ENCODE assay signal across 20 cellular contexts in genomic region chr7:148336411-148336810, GRCh38.
"Had no signal": no experiment of that assay in that cellular context is flagged by ENCODE, and none has a peak within 500 bp of the region (broad histone marks: within the 10 kb centered on the region; RNA-seq: fewer than 3 reads in every experiment).

No MANE protein-coding gene starts in this region.

- H3K36me3 ChIP-seq: adrenal gland, stomach, upper lobe of right lung had no signal

- H3K27ac ChIP-seq: adrenal gland, parathyroid adenoma, stomach, testis, upper lobe of right lung had no signal

- H3K79me2 ChIP-seq: parathyroid adenoma had no signal

- H3K4me3 ChIP-seq: adrenal gland, stomach, testis, upper lobe of right lung had no signal

- H2AFZ ChIP-seq: parathyroid adenoma had no signal

- FAIRE-seq: colon, kidney had no signal

- H3K9me3 ChIP-seq: adrenal gland, stomach, testis, upper lobe of right lung had no signal

- DNase-seq: activated CD4-positive, alpha-beta T cell treated with anti-CD3 and anti-CD28 coated beads for 36 hours; activated CD4-positive, alpha-beta T cell treated with anti-CD3 and anti-CD28 coated beads, Interleukin-2, amount 50 U/mL, for 48 hours; activated gamma-delta T cell; adrenal gland; central memory CD4-positive, alpha-beta T cell; foreskin fibroblast; kidney; left ventricle myocardium superior; mesenchymal stem cell; stimulated activated CD4-positive, alpha-beta T cell treated with anti-CD3 and anti-CD28 coated beads, Interleukin-4, amount 100 ng/mL, for 24 hours; stomach; T-cell; testis; upper lobe of right lung had no signal

- ATAC-seq: activated CD4-positive, alpha-beta T cell treated with anti-CD3 and anti-CD28 coated beads for 36 hours; activated naive CD4-positive, alpha-beta T cell treated with anti-CD3 and anti-CD28 coated beads, Interleukin-2, amount 50 U/mL, for 72 hours; left ventricle myocardium superior; natural killer cell treated with Interleukin-12 subunit alpha and Interleukin-12 subunit beta and Interleukin-15 and Interleukin-18, amount 100 ng/mL, for 72 hours; sciatic nerve; stimulated activated effector memory CD8-positive, alpha-beta T cell treated with anti-CD3 and anti-CD28 coated beads, Interleukin-12 subunit alpha, Interleukin-12 subunit beta, amount 100 ng/mL, for 72 hours; T-cell; upper lobe of right lung had no signal

- H3K4me1 ChIP-seq: parathyroid adenoma, testis had no signal

- H3K9ac ChIP-seq: parathyroid adenoma had no signal

- H3K27me3 ChIP-seq: testis had no signal
